ENCODE assay signal across 12 cellular contexts in the genomic region with DNA sequence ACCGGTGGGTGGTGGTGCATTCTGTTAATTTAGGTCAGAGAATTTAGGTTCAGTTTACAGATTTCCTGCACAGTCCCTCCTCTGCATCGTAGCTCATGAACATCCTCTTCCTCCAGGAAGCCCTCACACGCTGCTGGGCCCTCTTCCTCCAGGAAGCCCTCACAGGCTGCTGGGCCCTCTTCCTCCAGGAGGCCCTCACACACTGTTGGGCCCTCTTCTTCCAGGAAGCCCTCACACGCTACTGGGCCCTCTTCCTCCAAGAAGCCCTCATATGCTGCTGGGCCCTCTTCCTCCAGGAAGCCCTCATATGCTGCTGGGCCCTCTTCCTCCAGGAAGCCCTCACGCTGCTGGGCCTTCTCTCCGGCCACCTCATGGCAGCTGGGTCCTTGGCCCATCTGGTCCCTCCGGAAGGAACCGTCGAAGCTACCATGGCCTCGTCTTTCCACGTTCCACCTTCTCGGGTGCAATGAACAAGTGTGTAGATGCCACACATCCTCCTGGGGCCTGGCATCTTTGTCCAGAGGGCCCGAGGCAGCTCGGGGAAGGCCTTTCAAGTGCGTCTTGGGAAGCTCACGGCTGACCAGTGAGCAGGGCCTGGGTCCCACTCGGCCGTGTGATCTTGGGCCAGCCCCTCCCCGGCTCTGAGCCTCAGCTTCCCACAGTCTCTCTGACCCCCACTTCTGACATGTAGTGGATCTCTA. TPM values are rescaled to one million over a fixed set of nuclear protein-coding genes. Genes with fewer than 3 reads are reported as not detected.
DNase-seq lines count a peak whose midpoint lies in the region; ATAC-seq and TF ChIP-seq lines count a peak whose summit lies in the region.
"Had no signal": no experiment of that assay in that cellular context is flagged by ENCODE, and none has a peak within 500 bp of the region (broad histone marks: within the 10 kb centered on the region; RNA-seq: fewer than 3 reads in every experiment).

No MANE protein-coding gene starts in this region.

- intact Hi-C loops in PC-3 (cut with micrococcal nuclease), result no loop called here
- intact Hi-C loops in lower leg skin (cut with DNase I; ENCODE audit: low total_unique reads), result no loop called here

- H3K27ac ChIP-seq in PC-3 (ENCODE audit: low read length), result 0 out of 2 replicates have a peak overlapping the region, but pooled peaks have one; percentile 23
- peak overlapping the region; percentile 15 to 96 for H3K27ac ChIP-seq in liver (ENCODE audit: low read depth in 1 of 2, low read length in 2 of 2)
- H3K27ac ChIP-seq in subcutaneous abdominal adipose tissue (ENCODE audit: low read depth, low read length), result peak overlapping the region; percentile 99
- H3K27ac ChIP-seq in CD8-positive, alpha-beta memory T cell (ENCODE audit: low read depth, low read length), result no peak overlapping the region

- no TSS peak for BruUV-seq in PC-3 (replicated peaks; lab: Mats Ljungman, UMichigan)

- no peak for DNase-seq in PC-3
- no peak for DNase-seq in central memory CD8-positive, alpha-beta T cell (ENCODE audit: low spot score in 2 of 2)
- no peak for DNase-seq in CD8-positive, alpha-beta memory T cell
- DNase-seq in left lobe of liver (ENCODE audit: low spot score), result no peak
- DNase-seq in NCI-H226, result no peak
- no peak for DNase-seq in lower leg skin (ENCODE audit: low spot score in 2 of 2)
- DNase-seq: CD8-positive, alpha-beta T cell; NCI-H1105 treated with DMSO at 0.1 percent for 48 hours; NCI-H69 had no signal

- POLR2A ChIA-PET in PC-3 (lab: Charles Lee; ENCODE audit: unreplicated experiment), result no interaction called here
- POLR2A ChIA-PET in CD8-positive, alpha-beta memory T cell (lab: Charles Lee), result no interaction called here

- peaks cover 4% of the 10 kb centered on the region for H3K36me3 Mint-ChIP-seq in central memory CD8-positive, alpha-beta T cell (ENCODE audit: insufficient read depth)
- peaks cover 0 to 11% (median 0%) of the 10 kb centered on the region in 3 donors for H3K36me3 Mint-ChIP-seq in CD8-positive, alpha-beta memory T cell

- peaks cover 4% of the 10 kb centered on the region for H3F3A ChIP-seq in PC-3 (ENCODE audit: low read length, unreplicated experiment)

- H3K27me3 Mint-ChIP-seq in central memory CD8-positive, alpha-beta T cell, result no peaks in the 10 kb centered on the region
- H3K27me3 Mint-ChIP-seq in CD8-positive, alpha-beta memory T cell, result no peaks in the 10 kb centered on the region

- H2AFZ ChIP-seq in PC-3 (ENCODE audit: low read length), result no peak overlapping the region

- no peak overlapping the region for H3K4me3 ChIP-seq in PC-3 (ENCODE audit: low read length)
- H3K4me3 ChIP-seq in liver (ENCODE audit: low read depth in 1 of 3, low read length in 3 of 3), result no peak overlapping the region
- H3K4me3 ChIP-seq in subcutaneous abdominal adipose tissue (ENCODE audit: low read depth in 1 of 5, low read length in 5 of 5), result no peak overlapping the region
- no peak overlapping the region for H3K4me3 ChIP-seq in CD8-positive, alpha-beta memory T cell (ENCODE audit: low read length)
- H3K4me3 ChIP-seq in lower leg skin (ENCODE audit: low read depth, poor library complexity, severe bottlenecking), result no peak overlapping the region

- no peak overlapping the region for H3K4me3 Mint-ChIP-seq in central memory CD8-positive, alpha-beta T cell
- H3K4me3 Mint-ChIP-seq in CD8-positive, alpha-beta memory T cell, result no peak overlapping the region
- H3K4me3 Mint-ChIP-seq: CD8-positive, alpha-beta T cell had no signal

- ATAC-seq in PC-3 (no peak), left lobe of liver (no peak)
- no peak for ATAC-seq in central memory CD8-positive, alpha-beta T cell (replicated peaks; ENCODE audit: extremely low read depth, poor library complexity, severe bottlenecking)
- ATAC-seq: activated CD4-positive, CD25-positive, alpha-beta regulatory T cell treated with anti-CD3 and anti-CD28 coated beads, Interleukin-2, amount 50 U/mL, for 24 hours; CD8-positive, alpha-beta T cell had no signal

- CTCF ChIA-PET in PC-3 (lab: Charles Lee), result no interaction called here
- CTCF ChIA-PET in CD8-positive, alpha-beta memory T cell (lab: Charles Lee), result interaction anchor here (1.6 kb wide), 1 partner anchor 26 kb away, joined by 3 read pairs; no protein-coding TSS in a partner anchor

- peaks cover 36% of the 10 kb centered on the region for H4K20me1 ChIP-seq in PC-3 (ENCODE audit: low read length)

- WGBS in liver, result 82% methylated on average over 19 of the region's 19 CpGs
- 57 to 73% methylated on average over 14 to 19 of the region's 19 CpGs for WGBS in lower leg skin, 2 donors

- H3K4me1 Mint-ChIP-seq in central memory CD8-positive, alpha-beta T cell, result no peaks in the 10 kb centered on the region
- peaks cover 0 to 5% (median 0%) of the 10 kb centered on the region in 3 donors for H3K4me1 Mint-ChIP-seq in CD8-positive, alpha-beta memory T cell

- H3K79me2 ChIP-seq in PC-3 (ENCODE audit: low read length), result peaks cover 95% of the 10 kb centered on the region

- H3K4me1 ChIP-seq in PC-3 (ENCODE audit: insufficient read depth, low read length) (peaks cover 31% of the 10 kb centered on the region), liver (ENCODE audit: control insufficient read depth in 4 of 4, insufficient read depth in 4 of 4, low read length in 3 of 4) (peaks cover 32 to 74% (median 52%) of the 10 kb centered on the region in 4 donors), subcutaneous abdominal adipose tissue (ENCODE audit: control insufficient read depth in 5 of 5, insufficient read depth in 5 of 5, low read length in 5 of 5) (peaks cover 30 to 98% (median 97%) of the 10 kb centered on the region in 5 donors)
- no peaks in the 10 kb centered on the region for H3K4me1 ChIP-seq in CD8-positive, alpha-beta memory T cell (ENCODE audit: insufficient read depth, low read length)

- TF ChIP-seq POLR2A in lower leg skin (IDR thresholded peaks at IDR 0.05), result no peak

- no peaks in the 10 kb centered on the region for H3K9me3 ChIP-seq in PC-3 (ENCODE audit: low read length)
- no peaks in the 10 kb centered on the region for H3K9me3 ChIP-seq in liver (ENCODE audit: control insufficient read depth in 4 of 4, low read length in 3 of 4)
- no peaks in the 10 kb centered on the region for H3K9me3 ChIP-seq in subcutaneous abdominal adipose tissue (ENCODE audit: control insufficient read depth in 5 of 5, low read length in 5 of 5)
- no peaks in the 10 kb centered on the region for H3K9me3 ChIP-seq in CD8-positive, alpha-beta memory T cell (ENCODE audit: low read length)

- no peak for TF ChIP-seq RAD21 in liver (IDR thresholded peaks at IDR 0.05)

- H3K27ac Mint-ChIP-seq in central memory CD8-positive, alpha-beta T cell (ENCODE audit: low read depth), result peak overlapping the region; percentile 22
- H3K27ac Mint-ChIP-seq in CD8-positive, alpha-beta memory T cell, result peak overlapping the region in 1 of 8 donors; percentile 23
- H3K27ac Mint-ChIP-seq: CD8-positive, alpha-beta T cell had no signal

- H3K36me3 ChIP-seq in PC-3 (ENCODE audit: low read depth, low read length), result peaks cover 35% of the 10 kb centered on the region
- H3K36me3 ChIP-seq in liver (ENCODE audit: control insufficient read depth in 4 of 4, insufficient read depth in 3 of 4, low read depth in 1 of 4, low read length in 3 of 4), result peaks cover 0 to 1% (median 0%) of the 10 kb centered on the region in 4 donors
- peaks cover 0 to 67% (median 42%) of the 10 kb centered on the region in 5 donors for H3K36me3 ChIP-seq in subcutaneous abdominal adipose tissue (ENCODE audit: control insufficient read depth in 5 of 5, insufficient read depth in 5 of 5, low read length in 5 of 5)
- no peaks in the 10 kb centered on the region for H3K36me3 ChIP-seq in CD8-positive, alpha-beta memory T cell (ENCODE audit: insufficient read depth, low read length)

- H3K9me3 Mint-ChIP-seq in central memory CD8-positive, alpha-beta T cell, result no peaks in the 10 kb centered on the region
- H3K9me3 Mint-ChIP-seq in CD8-positive, alpha-beta memory T cell, result no peaks in the 10 kb centered on the region
- H3K9me3 Mint-ChIP-seq: CD8-positive, alpha-beta T cell had no signal

- H3K9ac ChIP-seq in PC-3 (ENCODE audit: low read length), result no peak overlapping the region
- no peak overlapping the region for H3K9ac ChIP-seq in liver (ENCODE audit: low read depth in 1 of 2, low read length in 2 of 2)
- H3K9ac ChIP-seq in subcutaneous abdominal adipose tissue (ENCODE audit: low read length in 5 of 5), result peak overlapping the region in 2 of 5 donors; percentile 10 to 77

- TF ChIP-seq CTCF in PC-3 (conservative IDR thresholded peaks at IDR 0.05; ENCODE audit: low read depth, low read length) (no peak), liver (IDR thresholded peaks at IDR 0.05; ENCODE audit: low read depth, low read length, missing input control) (peak; percentile 4), lower leg skin (IDR thresholded peaks at IDR 0.05) (no peak)

- no peak overlapping the region for H3K4me2 ChIP-seq in PC-3 (ENCODE audit: low read length)

- H3K9me2 ChIP-seq in PC-3 (replicated peaks; ENCODE audit: low read length), result no peaks in the 10 kb centered on the region

- H3K27me3 ChIP-seq in PC-3 (ENCODE audit: low read length) (no peaks in the 10 kb centered on the region), liver (ENCODE audit: control insufficient read depth in 4 of 4, insufficient read depth in 4 of 4, low read length in 3 of 4) (no peaks in the 10 kb centered on the region), subcutaneous abdominal adipose tissue (ENCODE audit: control insufficient read depth in 5 of 5, insufficient read depth in 4 of 5, low read length in 5 of 5) (no peaks in the 10 kb centered on the region)
- no peaks in the 10 kb centered on the region for H3K27me3 ChIP-seq in CD8-positive, alpha-beta memory T cell (ENCODE audit: insufficient read depth, low read length, poor library complexity, severe bottlenecking)

TF ChIP-seq in liver, 16 proteins besides CTCF, POLR2A, EP300 and RAD21 (continues in another document):
- TF ChIP-seq EGR1 (IDR thresholded peaks at IDR 0.05; ENCODE audit: low read depth in 2 of 2), result no peak

RNA-seq across cellular contexts. Expression of a gene that starts 58.9 kb away (rescaled TPM):
- total RNA-seq in PC-3 (2014; rRNA removed) (6.0 and 7.7 TPM in 2 replicates), liver (10 to 100 TPM; 47.5 to 78.8 TPM), left lobe of liver (122 TPM), lower leg skin (10 to 100 TPM; 27.8 to 58.1 (median 37.8) TPM)
- polyA plus RNA-seq in liver, result 10 to 100 TPM; 31.2 to 35.1 TPM
- total RNA-seq in CD8-positive, alpha-beta memory T cell, result 10 to 100 TPM; 11.2 to 12.9 TPM
- polyA plus RNA-seq in CD8-positive, alpha-beta memory T cell, result 10.1 TPM
